ENCODE assay signal across 10 cellular contexts in genomic region chr17:17484451-17484899, GRCh38. TPM values are rescaled to one million over a fixed set of nuclear protein-coding genes. Genes with fewer than 3 reads are reported as not detected.
DNase-seq lines count a peak whose midpoint lies in the region; ATAC-seq and TF ChIP-seq lines count a peak whose summit lies in the region.
"Had no signal": no experiment of that assay in that cellular context is flagged by ENCODE, and none has a peak within 500 bp of the region (broad histone marks: within the 10 kb centered on the region; RNA-seq: fewer than 3 reads in every experiment).

No MANE protein-coding gene starts in this region.

- H3K27me3 ChIP-seq in ascending aorta = no peaks in the 10 kb centered on the region

- no peaks in the 10 kb centered on the region for H3K9me3 ChIP-seq in ascending aorta

- peak; percentile 54 for DNase-seq in activated T-cell treated with anti-CD3 and anti-CD28 coated beads for 48 hours (ENCODE audit: low read depth)
- no peak for DNase-seq in activated T-cell treated with anti-CD3 and anti-CD28 coated beads for 4 hours
- DNase-seq in activated naive CD8-positive, alpha-beta T cell treated with anti-CD3 and anti-CD28 coated beads for 36 hours = peak; percentile 71
- DNase-seq in kidney tubule cell (ENCODE audit: low spot score) = peak; percentile 32
- peak; percentile 24 to 69 for DNase-seq in stimulated activated naive CD8-positive, alpha-beta T cell treated with anti-CD3 and anti-CD28 coated beads, Interleukin-15, amount 100 ng/mL, for 72 hours
- DNase-seq in SIG-M5 (lab: John Stamatoyannopoulos, UW) = no peak
- DNase-seq in ascending aorta (ENCODE audit: low spot score in 2 of 2) = no peak
- DNase-seq: AML-193, endodermal cell had no signal

- no peak for TF ChIP-seq CTCF in ascending aorta (IDR thresholded peaks at IDR 0.05)

- no peaks in the 10 kb centered on the region for H3K27me3 Mint-ChIP-seq in activated naive CD8-positive, alpha-beta T cell treated with anti-CD3 and anti-CD28 coated beads for 36 hours
- H3K27me3 Mint-ChIP-seq in stimulated activated naive CD8-positive, alpha-beta T cell treated with anti-CD3 and anti-CD28 coated beads, Interleukin-15, amount 100 ng/mL, for 72 hours = no peaks in the 10 kb centered on the region

- H3K36me3 Mint-ChIP-seq in activated naive CD8-positive, alpha-beta T cell treated with anti-CD3 and anti-CD28 coated beads for 36 hours = peaks cover 34% of the 10 kb centered on the region

- H3K27ac Mint-ChIP-seq in activated naive CD8-positive, alpha-beta T cell treated with anti-CD3 and anti-CD28 coated beads for 36 hours = peak overlapping the region; percentile 67
- peak overlapping the region in 1 of 2 donors; percentile 57 for H3K27ac Mint-ChIP-seq in stimulated activated naive CD8-positive, alpha-beta T cell treated with anti-CD3 and anti-CD28 coated beads, Interleukin-15, amount 100 ng/mL, for 72 hours
- H3K27ac Mint-ChIP-seq: endodermal cell had no signal

- peak; percentile 100 for ATAC-seq in stimulated activated naive CD8-positive, alpha-beta T cell treated with anti-CD3 and anti-CD28 coated beads, Interleukin-15, amount 100 ng/mL, for 72 hours
- no peak for ATAC-seq in GM21825 (IDR thresholded peaks at IDR 0.05; ENCODE audit: unreplicated experiment)

- intact Hi-C loops in ascending aorta (cut with DNase I) = no loop called here

- H3K4me1 ChIP-seq in ascending aorta = no peaks in the 10 kb centered on the region

- H3K4me1 Mint-ChIP-seq in activated naive CD8-positive, alpha-beta T cell treated with anti-CD3 and anti-CD28 coated beads for 36 hours = peaks cover 62% of the 10 kb centered on the region
- H3K4me1 Mint-ChIP-seq in stimulated activated naive CD8-positive, alpha-beta T cell treated with anti-CD3 and anti-CD28 coated beads, Interleukin-15, amount 100 ng/mL, for 72 hours = peaks cover 78% of the 10 kb centered on the region
- H3K4me1 Mint-ChIP-seq: endodermal cell had no signal

- H3K9me3 Mint-ChIP-seq in activated naive CD8-positive, alpha-beta T cell treated with anti-CD3 and anti-CD28 coated beads for 36 hours = no peaks in the 10 kb centered on the region
- no peaks in the 10 kb centered on the region for H3K9me3 Mint-ChIP-seq in stimulated activated naive CD8-positive, alpha-beta T cell treated with anti-CD3 and anti-CD28 coated beads, Interleukin-15, amount 100 ng/mL, for 72 hours

- peaks cover 9 to 15% of the 10 kb centered on the region in 2 donors for H3K36me3 ChIP-seq in ascending aorta

- no peak overlapping the region for H3K27ac ChIP-seq in ascending aorta

- H3K4me3 Mint-ChIP-seq in activated naive CD8-positive, alpha-beta T cell treated with anti-CD3 and anti-CD28 coated beads for 36 hours = no peak overlapping the region
- peak overlapping the region; percentile 35 to 58 for H3K4me3 Mint-ChIP-seq in stimulated activated naive CD8-positive, alpha-beta T cell treated with anti-CD3 and anti-CD28 coated beads, Interleukin-15, amount 100 ng/mL, for 72 hours
- H3K4me3 Mint-ChIP-seq: endodermal cell had no signal

- no peak overlapping the region for H3K4me3 ChIP-seq in ascending aorta

RNA-seq across cellular contexts. Expression of gene MED9, which starts 7.7 kb away (rescaled TPM):
- total RNA-seq in activated naive CD8-positive, alpha-beta T cell treated with anti-CD3 and anti-CD28 coated beads for 36 hours = 10 to 100 TPM; 13.8 to 15.0 TPM
- total RNA-seq in ascending aorta = 16.9 TPM

RNA-seq across cellular contexts. Expression of gene RASD1, which starts 11.7 kb away (rescaled TPM):
- under 1 TPM; 0.31 to 0.48 TPM for total RNA-seq in activated naive CD8-positive, alpha-beta T cell treated with anti-CD3 and anti-CD28 coated beads for 36 hours
- total RNA-seq in ascending aorta = 293 TPM

Comparison
In these comparisons a context has a peak if more than half of its experiments do, and no peak if none do; other contexts are left out.
1. DNase-seq: peak in activated T-cell treated with anti-CD3 and anti-CD28 coated beads for 48 hours (single experiment), activated naive CD8-positive, alpha-beta T cell treated with anti-CD3 and anti-CD28 coated beads for 36 hours (single experiment), kidney tubule cell (single experiment) and stimulated activated naive CD8-positive, alpha-beta T cell treated with anti-CD3 and anti-CD28 coated beads, Interleukin-15, amount 100 ng/mL, for 72 hours (2 of 2); none in activated T-cell treated with anti-CD3 and anti-CD28 coated beads for 4 hours (single experiment), SIG-M5 (single experiment) and ascending aorta (0 of 2).
2. RNA of gene RASD1, which starts 11.7 kb away (total RNA-seq): 293 TPM in ascending aorta (single experiment); 0.31 to 0.48 TPM in activated naive CD8-positive, alpha-beta T cell treated with anti-CD3 and anti-CD28 coated beads for 36 hours; every median in the first group is over 100 times any median in the second.